2 cellular contexts compared by ENCODE assay signal in genomic region chr13:78215458-78215857, GRCh38.
TF ChIP-seq lines count a peak whose summit lies in the region.

No MANE protein-coding gene starts in this region.

TF ChIP-seq in HEK293, 187 proteins besides CTCF, POLR2A, EP300 and RAD21 (continued from another document and continues in another):
- TF ChIP-seq, protein P1, sequence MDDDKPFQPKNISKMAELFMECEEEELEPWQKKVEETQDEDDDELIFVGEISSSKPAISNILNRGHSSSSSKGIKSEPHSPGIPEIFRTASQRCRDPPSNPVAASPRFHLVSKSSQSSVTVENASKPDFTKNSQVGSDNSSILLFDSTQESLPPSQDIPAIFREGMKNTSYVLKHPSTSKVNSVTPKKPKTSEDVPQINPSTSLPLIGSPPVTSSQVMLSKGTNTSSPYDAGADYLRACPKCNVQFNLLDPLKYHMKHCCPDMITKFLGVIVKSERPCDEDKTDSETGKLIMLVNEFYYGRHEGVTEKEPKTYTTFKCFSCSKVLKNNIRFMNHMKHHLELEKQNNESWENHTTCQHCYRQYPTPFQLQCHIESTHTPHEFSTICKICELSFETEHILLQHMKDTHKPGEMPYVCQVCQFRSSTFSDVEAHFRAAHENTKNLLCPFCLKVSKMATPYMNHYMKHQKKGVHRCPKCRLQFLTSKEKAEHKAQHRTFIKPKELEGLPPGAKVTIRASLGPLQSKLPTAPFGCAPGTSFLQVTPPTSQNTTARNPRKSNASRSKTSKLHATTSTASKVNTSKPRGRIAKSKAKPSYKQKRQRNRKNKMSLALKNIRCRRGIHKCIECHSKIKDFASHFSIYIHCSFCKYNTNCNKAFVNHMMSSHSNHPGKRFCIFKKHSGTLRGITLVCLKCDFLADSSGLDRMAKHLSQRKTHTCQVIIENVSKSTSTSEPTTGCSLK (tag by site-specific recombination; IDR thresholded peaks at IDR 0.05) = no peak
- TF ChIP-seq ZNF223 (tag by site-specific recombination; IDR thresholded peaks at IDR 0.05) (no peak), BCL11A (tag by site-specific recombination; IDR thresholded peaks at IDR 0.05; ENCODE audit: low read depth) (0 out of 2 replicates have a peak, but pooled peaks have one; percentile 29), ZNF138 (tag by site-specific recombination; IDR thresholded peaks at IDR 0.05; ENCODE audit: borderline replicate concordance) (no peak), REST (tag by site-specific recombination; IDR thresholded peaks at IDR 0.05) (no peak), ZNF2 (tag by site-specific recombination; IDR thresholded peaks at IDR 0.05) (no peak), ZNF266 (tag by site-specific recombination; IDR thresholded peaks at IDR 0.05; ENCODE audit: low read depth) (no peak), ZNF121 (tag by site-specific recombination; IDR thresholded peaks at IDR 0.05) (no peak), ZNF623 (tag by site-specific recombination; IDR thresholded peaks at IDR 0.05) (no peak), SP2 (tag by site-specific recombination; IDR thresholded peaks at IDR 0.05) (no peak), ZNF157 (tag by site-specific recombination; IDR thresholded peaks at IDR 0.05) (no peak), YY1 (tag by site-specific recombination; IDR thresholded peaks at IDR 0.05) (no peak), ZNF214 (tag by site-specific recombination; IDR thresholded peaks at IDR 0.05; ENCODE audit: borderline replicate concordance) (no peak), ZNF48 (tag by site-specific recombination; IDR thresholded peaks at IDR 0.05) (no peak), ZNF140 (tag by site-specific recombination; IDR thresholded peaks at IDR 0.05) (no peak), ZNF561 (tag by site-specific recombination; IDR thresholded peaks at IDR 0.05; ENCODE audit: borderline replicate concordance) (no peak), ZNF175 (tag by site-specific recombination; IDR thresholded peaks at IDR 0.05) (no peak), ZNF654 (tag by site-specific recombination; IDR thresholded peaks at IDR 0.05; ENCODE audit: low read depth) (no peak), ZNF366 (tag by site-specific recombination; conservative IDR thresholded peaks at IDR 0.05) (peak; percentile 73), ZFHX2 (tag by site-specific recombination; conservative IDR thresholded peaks at IDR 0.05) (no peak), ZNF610 (tag by site-specific recombination; IDR thresholded peaks at IDR 0.05; ENCODE audit: borderline replicate concordance) (no peak), ZNF394 (tag by site-specific recombination; IDR thresholded peaks at IDR 0.05; ENCODE audit: borderline replicate concordance) (0 out of 2 replicates have a peak, but pooled peaks have one; percentile 28), ZNF169 (tag by site-specific recombination; IDR thresholded peaks at IDR 0.05) (no peak), ZNF19 (tag by site-specific recombination; IDR thresholded peaks at IDR 0.05; ENCODE audit: low read depth) (no peak)
- TF ChIP-seq, protein P2, sequence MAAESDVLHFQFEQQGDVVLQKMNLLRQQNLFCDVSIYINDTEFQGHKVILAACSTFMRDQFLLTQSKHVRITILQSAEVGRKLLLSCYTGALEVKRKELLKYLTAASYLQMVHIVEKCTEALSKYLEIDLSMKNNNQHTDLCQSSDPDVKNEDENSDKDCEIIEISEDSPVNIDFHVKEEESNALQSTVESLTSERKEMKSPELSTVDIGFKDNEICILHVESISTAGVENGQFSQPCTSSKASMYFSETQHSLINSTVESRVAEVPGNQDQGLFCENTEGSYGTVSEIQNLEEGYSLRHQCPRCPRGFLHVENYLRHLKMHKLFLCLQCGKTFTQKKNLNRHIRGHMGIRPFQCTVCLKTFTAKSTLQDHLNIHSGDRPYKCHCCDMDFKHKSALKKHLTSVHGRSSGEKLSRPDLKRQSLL (tag by site-specific recombination; IDR thresholded peaks at IDR 0.05) = no peak

TF ChIP-seq in HEK293T, 16 proteins besides CTCF, POLR2A, EP300 and RAD21 (continued from another document):
- TF ChIP-seq PKNOX1 (IDR thresholded peaks at IDR 0.05) = peak; percentile 63
- peak; percentile 96 for TF ChIP-seq ZNF384 (IDR thresholded peaks at IDR 0.05)
- no peak for TF ChIP-seq BHLHE40 (IDR thresholded peaks at IDR 0.05; ENCODE audit: borderline replicate concordance)
- no peak for TF ChIP-seq FOXK2 (IDR thresholded peaks at IDR 0.05)
